In genomic region chr18:51195602-51196115, GRCh38 we compare ENCODE assay signal across 8 cellular contexts. TPM values are rescaled to one million over a fixed set of nuclear protein-coding genes. Genes with fewer than 3 reads are reported as not detected.
DNase-seq lines count a peak whose midpoint lies in the region; ATAC-seq, FAIRE-seq and TF ChIP-seq lines count a peak whose summit lies in the region.

No MANE protein-coding gene starts in this region.

- H3K4me3 ChIP-seq in LNCaP clone FGC (ENCODE audit: low read depth, low read length) (peak overlapping the region; percentile 90), iPS-18c (ENCODE audit: insufficient read depth, low read depth, low read length) (peak overlapping the region; percentile 70), skeletal muscle cell (ENCODE audit: low read depth, low read length) (peak overlapping the region; percentile 92)

- peak; percentile 48 for DNase-seq in Daoy (ENCODE audit: low read depth)
- DNase-seq in LNCaP clone FGC (ENCODE audit: low read depth), result no peak
- peak; percentile 35 for DNase-seq in RCC 7860 (ENCODE audit: low spot score)
- peak; percentile 52 for DNase-seq in amniotic epithelial cell (ENCODE audit: low read depth)
- DNase-seq in skeletal muscle cell (ENCODE audit: low read depth), result no peak
- no peak for DNase-seq in D721Med (ENCODE audit: insufficient read length, low spot score)

- FAIRE-seq in RCC 7860 (lab: Jason Lieb, UNC) (peak; percentile 20), D721Med (lab: Jason Lieb, UNC) (no peak)

- ATAC-seq in GM19328 (IDR thresholded peaks at IDR 0.05; ENCODE audit: unreplicated experiment), result no peak

- H3K9me3 ChIP-seq in iPS-18c (ENCODE audit: control insufficient read depth, insufficient read depth, low read length), result no peaks in the 10 kb centered on the region

- TF ChIP-seq CTCF in LNCaP clone FGC (IDR thresholded peaks at IDR 0.05; ENCODE audit: control insufficient read depth, extremely low read depth, insufficient read depth) (no peak), D721Med (IDR thresholded peaks at IDR 0.05; ENCODE audit: insufficient read depth, missing control alignments) (no peak)

RNA-seq across cellular contexts. Expression of gene MEX3C, which starts 1.8 kb away (rescaled TPM):
- 25.5 and 26.1 TPM in 2 replicates for total RNA-seq in Daoy (2014; rRNA removed; shearing (Covaris generic))

Comparison
In these comparisons a context has a peak if more than half of its experiments do, and no peak if none do; other contexts are left out.
1. DNase-seq: peak in Daoy (single experiment), RCC 7860 (single experiment) and amniotic epithelial cell (single experiment); none in LNCaP clone FGC (single experiment), skeletal muscle cell (single experiment) and D721Med (single experiment).
2. Peak in every context shown above with its lines, with median percentiles within 50 percentile points of each other: H3K4me3 ChIP-seq.